In the genomic region with DNA sequence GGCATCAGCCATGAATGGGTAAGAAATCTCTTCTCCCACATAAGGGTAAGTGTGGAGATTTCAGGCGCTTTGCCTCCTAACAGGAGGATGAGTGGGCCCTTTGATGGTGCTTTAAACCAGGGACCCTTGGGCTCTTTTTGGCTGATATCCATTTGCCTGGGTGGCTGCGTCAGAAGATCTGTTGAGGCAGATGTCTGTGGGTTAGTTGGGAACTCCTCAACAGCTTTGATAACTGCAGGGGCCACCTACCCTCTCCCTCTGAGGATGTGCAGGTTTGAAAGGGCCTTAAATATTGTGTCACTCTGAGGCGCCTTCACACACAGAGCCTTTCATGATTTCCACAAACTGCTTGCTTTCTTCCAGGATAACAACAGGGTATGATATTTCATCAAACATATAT, we compare ENCODE assay signal across 14 cellular contexts.
DNase-seq lines count a peak whose midpoint lies in the region; FAIRE-seq and TF ChIP-seq lines count a peak whose summit lies in the region.
"Had no signal": no experiment of that assay in that cellular context is flagged by ENCODE, and none has a peak within 500 bp of the region (broad histone marks: within the 10 kb centered on the region; RNA-seq: fewer than 3 reads in every experiment).

No MANE protein-coding gene starts in this region.

- H4K20me1 ChIP-seq in keratinocyte (ENCODE audit: control insufficient read depth, extremely low read depth, insufficient read depth, low read length), result no peaks in the 10 kb centered on the region

- peaks cover 90% of the 10 kb centered on the region for H3K4me1 Mint-ChIP-seq in HFFc6 (ENCODE audit: low read depth)
- H3K4me1 Mint-ChIP-seq: activated CD4-positive, alpha-beta memory T cell treated with anti-CD3 and anti-CD28 coated beads, Interleukin-2, amount 10 ng/mL, durations not matched to agents 7 days and 5 days; CD4-positive, CD25-positive, alpha-beta regulatory T cell had no signal

- H3K27ac ChIP-seq in ascending aorta (peak overlapping the region; percentile 20 to 39), keratinocyte (ENCODE audit: control insufficient read depth, insufficient read depth, low read length) (peak overlapping the region; percentile 63), thyroid gland (peak overlapping the region; percentile 88 to 99 (median 95))

- peaks cover 4% of the 10 kb centered on the region; the same call in 1 of the 2 replicates for H3K36me3 Mint-ChIP-seq in HFFc6 (ENCODE audit: low read depth)
- H3K36me3 Mint-ChIP-seq: CD4-positive, CD25-positive, alpha-beta regulatory T cell had no signal

- no peak overlapping the region for H3K4me3 ChIP-seq in ascending aorta
- no peak overlapping the region for H3K4me3 ChIP-seq in keratinocyte (ENCODE audit: control insufficient read depth in 2 of 3, extremely low read depth in 1 of 3, insufficient read depth in 2 of 3, low read depth in 1 of 3, low read length in 3 of 3)
- H3K4me3 ChIP-seq in thyroid gland (replicated peaks in 1 of 3), result no peak overlapping the region

- TF ChIP-seq POLR2A in thyroid gland (IDR thresholded peaks at IDR 0.05), result no peak

- H3K9me1 ChIP-seq in keratinocyte (ENCODE audit: control insufficient read depth, extremely low read depth, insufficient read depth, low read length), result no peaks in the 10 kb centered on the region

- 83 to 84% methylated on average over 3 of the region's 3 CpGs for WGBS in thyroid gland, 2 donors

- H3K27me3 ChIP-seq in ascending aorta, result no peaks in the 10 kb centered on the region
- no peaks in the 10 kb centered on the region for H3K27me3 ChIP-seq in keratinocyte (ENCODE audit: control insufficient read depth, extremely low read depth, insufficient read depth, low read length)
- no peaks in the 10 kb centered on the region for H3K27me3 ChIP-seq in thyroid gland

- H3K4me2 ChIP-seq in keratinocyte (ENCODE audit: control insufficient read depth, extremely low read depth, insufficient read depth, low read depth, low read length), result peak overlapping the region; percentile 81

- dilution Hi-C loops in keratinocyte (cut with MboI; ENCODE audit: extremely low pct_ligation_motif_present, low sequenced_read_pairs), result no loop called here

- DNase-seq in HFFc6 (no peak), ascending aorta (ENCODE audit: low spot score in 2 of 2) (no peak), keratinocyte (ENCODE audit: low read depth, low spot score) (no peak), thyroid gland (no peak), HuH-7 (ENCODE audit: low spot score) (no peak), HCEC 1CT (no peak), HEK293T (ENCODE audit: extremely low spot score) (no peak)
- DNase-seq: activated CD4-positive, alpha-beta memory T cell treated with anti-CD3 and anti-CD28 coated beads, Interleukin-2, amount 10 ng/mL, durations not matched to agents 7 days and 5 days; CD4-positive, CD25-positive, alpha-beta regulatory T cell; NCI-H187; NCI-H526 treated with DMSO at 0.1 percent for 48 hours; Right ventricle myocardium superior; stimulated activated CD4-positive, alpha-beta T cell treated with anti-CD3 and anti-CD28 coated beads, Interleukin-4, amount 100 ng/mL, for 24 hours had no signal

- H3K4me1 ChIP-seq in ascending aorta, result peaks cover 3 to 15% of the 10 kb centered on the region in 2 donors
- H3K4me1 ChIP-seq in keratinocyte (ENCODE audit: control insufficient read depth, extremely low read depth, insufficient read depth, low read length), result peaks cover 21% of the 10 kb centered on the region
- H3K4me1 ChIP-seq in thyroid gland, result peaks cover 65 to 82% of the 10 kb centered on the region in 2 donors

- peaks cover 0 to 6% of the 10 kb centered on the region in 2 donors for H3K36me3 ChIP-seq in ascending aorta
- H3K36me3 ChIP-seq in keratinocyte (ENCODE audit: control insufficient read depth in 2 of 2, extremely low read depth in 1 of 2, insufficient read depth in 2 of 2, low read length in 2 of 2), result no peaks in the 10 kb centered on the region
- H3K36me3 ChIP-seq in thyroid gland, result no peaks in the 10 kb centered on the region

- no peak overlapping the region for H3K9ac ChIP-seq in keratinocyte (ENCODE audit: control insufficient read depth, extremely low read depth, insufficient read depth, low read length)

- H3K4me3 Mint-ChIP-seq in HFFc6, result peak overlapping the region; percentile 30; the same call in 1 of the 2 replicates
- H3K4me3 Mint-ChIP-seq: activated CD4-positive, alpha-beta memory T cell treated with anti-CD3 and anti-CD28 coated beads, Interleukin-2, amount 10 ng/mL, durations not matched to agents 7 days and 5 days; CD4-positive, CD25-positive, alpha-beta regulatory T cell had no signal

- POLR2A ChIA-PET in HEK293T (lab: Yijun Ruan, JAX), result no interaction called here

- CTCF ChIA-PET in HEK293T (lab: Yijun Ruan, JAX), result interaction anchor here (1.1 kb wide), 1 partner anchor 14 kb away, joined by 3 read pairs; no protein-coding TSS in a partner anchor

- H3K9me3 ChIP-seq in ascending aorta, result no peaks in the 10 kb centered on the region
- H3K9me3 ChIP-seq in keratinocyte (ENCODE audit: control insufficient read depth, low read depth, low read length), result no peaks in the 10 kb centered on the region
- no peaks in the 10 kb centered on the region for H3K9me3 ChIP-seq in thyroid gland

- no peak for TF ChIP-seq CTCF in HFFc6 (IDR thresholded peaks at IDR 0.05)
- no peak for TF ChIP-seq CTCF in ascending aorta (IDR thresholded peaks at IDR 0.05)
- no peak for TF ChIP-seq CTCF in keratinocyte (optimal IDR thresholded peaks at IDR 0.05 in 1 of 3, IDR thresholded peaks at IDR 0.05 in 1 of 3, conservative IDR thresholded peaks at IDR 0.05 in 1 of 3; ENCODE audit: extremely low read depth in 1 of 3, insufficient read depth in 2 of 3, low read length in 3 of 3)
- no peak for TF ChIP-seq CTCF in thyroid gland (IDR thresholded peaks at IDR 0.05)

- no peaks in the 10 kb centered on the region; the same call in 1 of the 2 replicates for H3K9me3 Mint-ChIP-seq in HFFc6
- H3K9me3 Mint-ChIP-seq: activated CD4-positive, alpha-beta memory T cell treated with anti-CD3 and anti-CD28 coated beads, Interleukin-2, amount 10 ng/mL, durations not matched to agents 7 days and 5 days had no signal

- H2AFZ ChIP-seq in keratinocyte (ENCODE audit: control insufficient read depth, low read length), result peak overlapping the region; percentile 63

- no peaks in the 10 kb centered on the region; the same call in none of the 2 replicates for H3K27me3 Mint-ChIP-seq in HFFc6 (ENCODE audit: insufficient read depth)
- H3K27me3 Mint-ChIP-seq: activated CD4-positive, alpha-beta memory T cell treated with anti-CD3 and anti-CD28 coated beads, Interleukin-2, amount 10 ng/mL, durations not matched to agents 7 days and 5 days had no signal

- no peak for FAIRE-seq in keratinocyte (lab: Jason Lieb, UNC)
- FAIRE-seq: islet of Langerhans had no signal

- intact Hi-C loops in ascending aorta (cut with DNase I), result loop anchor here (2.0 to 10.0 kb wide), 2 partner anchors 121 to 321 kb away; no protein-coding TSS in a partner anchor
- intact Hi-C loops in thyroid gland (cut with DNase I), result no loop called here

- no peaks in the 10 kb centered on the region for H3K79me2 ChIP-seq in keratinocyte (ENCODE audit: control insufficient read depth, insufficient read depth, low read length)

- peak overlapping the region; percentile 90 for H3K27ac Mint-ChIP-seq in HFFc6
- H3K27ac Mint-ChIP-seq: activated CD4-positive, alpha-beta memory T cell treated with anti-CD3 and anti-CD28 coated beads, Interleukin-2, amount 10 ng/mL, durations not matched to agents 7 days and 5 days; CD4-positive, CD25-positive, alpha-beta regulatory T cell had no signal

TF ChIP-seq in HEK293T, 16 proteins besides CTCF, POLR2A, EP300 and RAD21:
- no peak for TF ChIP-seq LEF1 (IDR thresholded peaks at IDR 0.05; ENCODE audit: borderline replicate concordance)
- no peak for TF ChIP-seq L3MBTL2 (conservative IDR thresholded peaks at IDR 0.05)
- no peak for TF ChIP-seq HDGF (IDR thresholded peaks at IDR 0.05; ENCODE audit: borderline replicate concordance)
TF ChIP-seq in HEK293T: peak in this region for 0.

Comparison
In these comparisons a context has a peak if more than half of its experiments do, and no peak if none do; other contexts are left out.
1. H3K27ac ChIP-seq: peak in every context shown above with its lines; median percentile 95 in thyroid gland; 63 in keratinocyte; 30 in ascending aorta.